In the genomic region with DNA sequence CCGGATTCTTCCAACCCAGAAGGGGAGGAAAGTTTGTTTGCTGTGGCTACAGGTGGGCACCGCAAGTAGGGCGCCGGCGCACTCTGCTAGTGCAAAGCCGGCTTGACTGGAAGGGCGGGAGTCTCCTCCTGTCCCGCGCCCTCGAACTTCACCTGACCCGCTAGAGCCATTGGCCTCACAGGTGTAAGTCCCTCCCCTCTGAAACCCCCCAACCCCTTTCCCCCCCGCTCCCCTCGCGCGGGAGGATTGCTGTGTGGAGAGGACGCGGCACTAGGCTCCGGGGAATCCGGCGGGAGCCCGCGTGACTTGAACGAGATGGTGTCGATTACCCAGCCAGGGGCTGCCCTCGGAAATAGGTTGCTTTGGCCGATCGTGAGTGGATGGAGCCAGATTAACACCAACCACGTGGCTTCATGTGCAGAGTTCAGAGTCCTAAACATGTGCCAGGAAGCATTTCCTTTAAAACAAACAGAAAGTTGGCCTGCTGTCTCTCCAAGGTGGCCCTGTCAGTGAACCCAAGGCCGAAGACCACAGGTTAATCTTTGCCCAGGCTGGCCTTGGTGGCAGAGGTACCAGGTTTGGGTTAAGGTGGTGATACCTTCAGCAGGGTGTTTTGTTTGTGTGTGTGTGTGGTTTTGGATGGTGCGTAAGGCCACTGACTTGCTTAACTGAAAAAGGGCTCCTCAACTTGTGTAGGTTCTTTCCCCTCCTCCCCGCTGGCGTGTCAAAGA, we compare ENCODE assay signal across 8 cellular contexts. TPM values are rescaled to one million over a fixed set of nuclear protein-coding genes. Genes with fewer than 3 reads are reported as not detected.
DNase-seq lines count a peak whose midpoint lies in the region; ATAC-seq and TF ChIP-seq lines count a peak whose summit lies in the region.

No MANE protein-coding gene starts in this region.

- H3K9me3 ChIP-seq in SK-N-SH, result no peaks in the 10 kb centered on the region
- H3K9me3 ChIP-seq in aorta (ENCODE audit: control insufficient read depth, low read length), result no peaks in the 10 kb centered on the region

- no peaks in the 10 kb centered on the region for H3K36me3 ChIP-seq in SK-N-SH (replicated peaks in 1 of 2; ENCODE audit: control insufficient read depth in 1 of 2, insufficient read depth in 2 of 2, low read length in 1 of 2)
- H3K36me3 ChIP-seq in aorta (ENCODE audit: control insufficient read depth in 1 of 2, insufficient read depth in 2 of 2, low read length in 1 of 2), result no peaks in the 10 kb centered on the region

- DNase-seq in SK-N-SH (no peak), Right ventricle myocardium inferior (ENCODE audit: missing footprints) (peak; percentile 73), renal cortical epithelial cell (ENCODE audit: low read depth) (peak; percentile 5), aorta (peak; percentile 75 to 79), NCI-H1417 (lab: John Stamatoyannopoulos, UW) (no peak)
- peak; percentile 66 for DNase-seq in Jurkat, Clone E6-1 (ENCODE audit: low read depth, low spot score)
- peak; percentile 67 for DNase-seq in activated CD8-positive, alpha-beta memory T cell treated with anti-CD3 and anti-CD28 coated beads, Interleukin-2, amount 50 U/mL, for 4 hours

- no peaks in the 10 kb centered on the region for H3F3A ChIP-seq in SK-N-SH (replicated peaks; ENCODE audit: insufficient read depth)

- H3K9me2 ChIP-seq in SK-N-SH, result no peaks in the 10 kb centered on the region

- no peak for TF ChIP-seq RAD21 in SK-N-SH (IDR thresholded peaks at IDR 0.05; ENCODE audit: low read length)

- H3K4me2 ChIP-seq in SK-N-SH, result peak overlapping the region; percentile 94

- 0 out of 2 replicates have a peak, but pooled peaks have one; percentile 29 for TF ChIP-seq CTCF in SK-N-SH (IDR thresholded peaks at IDR 0.05)

- TF ChIP-seq EP300 in SK-N-SH (IDR thresholded peaks at IDR 0.05; ENCODE audit: borderline replicate concordance in 1 of 2, low read depth in 1 of 2, low read length in 1 of 2), result no peak

- H3K27ac ChIP-seq in SK-N-SH (ENCODE audit: low read depth in 2 of 2, low read length in 1 of 2), result no peak overlapping the region; a peak in 1 of 4 replicates
- H3K27ac ChIP-seq in aorta (ENCODE audit: low read depth in 1 of 2, low read length in 2 of 2), result no peak overlapping the region

- intact Hi-C loops in Right ventricle myocardium inferior (cut with DNase I), result no loop called here
- intact Hi-C loops in aorta (cut with DNase I), result no loop called here

- no peak overlapping the region for H2AFZ ChIP-seq in SK-N-SH (ENCODE audit: low read depth)

- CTCF ChIA-PET in SK-N-SH (lab: Yijun Ruan, JAX), result interaction anchor here (0.6 to 3.2 kb wide), 45 partner anchors 7 to 740 kb away, joined by 3 to 31 read pairs (median 5); no protein-coding TSS in a partner anchor

- no peak for ATAC-seq in SK-N-SH treated with all-trans-retinoic acid at 6 μM for 48 hours
- no peak for ATAC-seq in Right ventricle myocardium inferior
- ATAC-seq in aorta (ENCODE audit: low FRiP score), result no peak

- WGBS in SK-N-SH (ENCODE audit: low lambda C conversion rate), result 32% methylated on average over 23 of the region's 32 CpGs
- WGBS in aorta, 2 donors, result 15 to 16% methylated on average over 30 to 32 of the region's 32 CpGs

- H3K9ac ChIP-seq in SK-N-SH, result no peak overlapping the region

- H3K4me1 ChIP-seq in SK-N-SH (ENCODE audit: control insufficient read depth in 1 of 2, insufficient read depth in 2 of 2, low read depth in 1 of 2, low read length in 1 of 2) (peaks cover 0 to 10% of the 10 kb centered on the region in 2 experiments; a peak in 1 of 4 replicates), aorta (ENCODE audit: control insufficient read depth in 1 of 2, insufficient read depth in 2 of 2, low read length in 2 of 2) (no peaks in the 10 kb centered on the region)

- H3K4me3 ChIP-seq in SK-N-SH (ENCODE audit: low read depth in 2 of 2, low read length in 1 of 2) (peak overlapping the region; percentile 78 to 79), aorta (ENCODE audit: low read length in 2 of 2) (no peak overlapping the region)
- H3K4me3 ChIP-seq in Jurkat, Clone E6-1 (ENCODE audit: low read length), result peak overlapping the region; percentile 76

- H3K27me3 ChIP-seq in SK-N-SH (ENCODE audit: insufficient read depth) (peaks cover 31% of the 10 kb centered on the region), aorta (ENCODE audit: control insufficient read depth in 1 of 2, insufficient read depth in 2 of 2, low read length in 1 of 2) (no peaks in the 10 kb centered on the region)

- H4K20me1 ChIP-seq in SK-N-SH (ENCODE audit: insufficient read depth), result no peaks in the 10 kb centered on the region

- POLR2A ChIA-PET in SK-N-SH (lab: Yijun Ruan, JAX), result no interaction called here

- no peaks in the 10 kb centered on the region for H3K79me2 ChIP-seq in SK-N-SH (ENCODE audit: insufficient read depth)

TF ChIP-seq in SK-N-SH, 30 proteins besides CTCF, POLR2A, EP300 and RAD21:
- TF ChIP-seq YY1 (IDR thresholded peaks at IDR 0.05; ENCODE audit: low read depth) (no peak), SMC3 (IDR thresholded peaks at IDR 0.05; ENCODE audit: low read depth, low read length) (no peak), MXI1 (IDR thresholded peaks at IDR 0.05; ENCODE audit: low read depth, low read length) (no peak), FOXJ3 (CRISPR knock-in tag; IDR thresholded peaks at IDR 0.05) (no peak), CHD2 (IDR thresholded peaks at IDR 0.05; ENCODE audit: low read length, partially characterized antibody) (no peak), JUND (IDR thresholded peaks at IDR 0.05) (no peak)
- TF ChIP-seq, protein P1, sequence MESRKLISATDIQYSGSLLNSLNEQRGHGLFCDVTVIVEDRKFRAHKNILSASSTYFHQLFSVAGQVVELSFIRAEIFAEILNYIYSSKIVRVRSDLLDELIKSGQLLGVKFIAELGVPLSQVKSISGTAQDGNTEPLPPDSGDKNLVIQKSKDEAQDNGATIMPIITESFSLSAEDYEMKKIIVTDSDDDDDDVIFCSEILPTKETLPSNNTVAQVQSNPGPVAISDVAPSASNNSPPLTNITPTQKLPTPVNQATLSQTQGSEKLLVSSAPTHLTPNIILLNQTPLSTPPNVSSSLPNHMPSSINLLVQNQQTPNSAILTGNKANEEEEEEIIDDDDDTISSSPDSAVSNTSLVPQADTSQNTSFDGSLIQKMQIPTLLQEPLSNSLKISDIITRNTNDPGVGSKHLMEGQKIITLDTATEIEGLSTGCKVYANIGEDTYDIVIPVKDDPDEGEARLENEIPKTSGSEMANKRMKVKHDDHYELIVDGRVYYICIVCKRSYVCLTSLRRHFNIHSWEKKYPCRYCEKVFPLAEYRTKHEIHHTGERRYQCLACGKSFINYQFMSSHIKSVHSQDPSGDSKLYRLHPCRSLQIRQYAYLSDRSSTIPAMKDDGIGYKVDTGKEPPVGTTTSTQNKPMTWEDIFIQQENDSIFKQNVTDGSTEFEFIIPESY (IDR thresholded peaks at IDR 0.05; ENCODE audit: borderline replicate concordance, low read depth), result no peak

TF ChIP-seq in SK-N-SH treated with all-trans-retinoic acid at 6 μM for 48 hours, 23 proteins besides CTCF, POLR2A, EP300 and RAD21:
- TF ChIP-seq ZFP30 (CRISPR knock-in tag; IDR thresholded peaks at IDR 0.05) (no peak), SNAI2 (CRISPR knock-in tag; IDR thresholded peaks at IDR 0.05) (no peak)

RNA-seq across cellular contexts. Expression of gene IQGAP2, which starts 1.0 kb away (rescaled TPM):
- polyA plus RNA-seq in SK-N-SH (2012; rRNA removed) (2.1 and 2.6 TPM in 2 replicates), aorta (10 to 100 TPM in 1 of 2 donors, 1 to 10 TPM in 1; 2.6 to 40.2 TPM)
- 2.8 and 3.1 TPM in 2 replicates for polyA plus RNA-seq in SK-N-SH (2012; cell fraction: cytosol; rRNA removed)
- 1.8 and 2.9 TPM in 2 replicates for polyA plus RNA-seq in SK-N-SH (2012; cell fraction: nucleus; rRNA removed)
- 107 TPM for polyA plus RNA-seq in Jurkat, Clone E6-1 (2012; ENCODE audit: insufficient read depth, insufficient read length)
- total RNA-seq in Right ventricle myocardium inferior (4.9 TPM), renal cortical epithelial cell (under 0.01 and 0.30 TPM in 2 replicates), aorta (10 to 100 TPM; 13.7 to 27.0 TPM)

Comparison
In these comparisons a context has a peak if more than half of its experiments do, and no peak if none do; other contexts are left out.
1. DNase-seq: peak in Jurkat, Clone E6-1 (single experiment), activated CD8-positive, alpha-beta memory T cell treated with anti-CD3 and anti-CD28 coated beads, Interleukin-2, amount 50 U/mL, for 4 hours (single experiment), Right ventricle myocardium inferior (single experiment), renal cortical epithelial cell (single experiment) and aorta (2 of 2); none in SK-N-SH (single experiment) and NCI-H1417 (0 of 3).
2. H3K4me3 ChIP-seq: peak in SK-N-SH (2 of 2) and Jurkat, Clone E6-1 (single experiment); none in aorta (0 of 2).